In genomic region chr12:54173066-54173726, GRCh38 we compare ENCODE assay signal across 8 cellular contexts. TPM values are rescaled to one million over a fixed set of nuclear protein-coding genes. Genes with fewer than 3 reads are reported as not detected.
DNase-seq lines count a peak whose midpoint lies in the region; ATAC-seq and TF ChIP-seq lines count a peak whose summit lies in the region.

No MANE protein-coding gene starts in this region.

- H3K27ac ChIP-seq in ectodermal cell (ENCODE audit: insufficient read depth, low read depth, low read length, poor library complexity, severe bottlenecking) (no peak overlapping the region), mesodermal cell (ENCODE audit: low read depth, low read length, severe bottlenecking) (no peak overlapping the region), transverse colon (no peak overlapping the region)

- peaks cover 68% of the 10 kb centered on the region for H3K27me3 ChIP-seq in ectodermal cell (ENCODE audit: control insufficient read depth, insufficient read depth, low read length, poor library complexity, severe bottlenecking)
- H3K27me3 ChIP-seq in transverse colon, result peaks cover 64% of the 10 kb centered on the region

- H3K4me3 ChIP-seq in ectodermal cell (ENCODE audit: insufficient read depth, low read depth, low read length) (peak overlapping the region; percentile 30), mesodermal cell (ENCODE audit: extremely low read depth, insufficient read depth, low read length, poor library complexity, severe bottlenecking) (peak overlapping the region; percentile 21), transverse colon (peak overlapping the region; percentile 2 to 44 (median 22))

- in situ Hi-C loops in KBM-7 (cut with MboI; ENCODE audit: low pct_unique_long_range_greater_than_20kb, low sequenced_read_pairs) (no loop called here), transverse colon (cut with MboI; ENCODE audit: low pct_ligation_motif_present in 1 of 4, low pct_unique_long_range_greater_than_20kb in 1 of 4, low sequenced_read_pairs in 3 of 4) (no loop called here)

- peak; percentile 13 for DNase-seq in CD1c-positive myeloid dendritic cell (ENCODE audit: extremely low spot score)
- DNase-seq in KBM-7, result peak; percentile 18
- DNase-seq in T-helper 2 cell, result peak in 4 of 5 experiments; percentile 6 to 32 (median 9)
- DNase-seq in transverse colon, result peak; percentile 38
- DNase-seq in OCI-M2 (lab: John Stamatoyannopoulos, UW; ENCODE audit: unreplicated experiment), result no peak

- TF ChIP-seq CTCF in transverse colon (IDR thresholded peaks at IDR 0.05), result no peak

- H3K4me1 ChIP-seq in ectodermal cell (ENCODE audit: control insufficient read depth, insufficient read depth, low read length) (peaks cover 12% of the 10 kb centered on the region), mesodermal cell (ENCODE audit: control insufficient read depth, insufficient read depth, low read length, poor library complexity, severe bottlenecking) (peaks cover 6% of the 10 kb centered on the region), transverse colon (peaks cover 12 to 15% (median 14%) of the 10 kb centered on the region in 4 donors)

- H3K36me3 ChIP-seq in ectodermal cell (ENCODE audit: control insufficient read depth, insufficient read depth, low read length) (no peaks in the 10 kb centered on the region), mesodermal cell (ENCODE audit: control insufficient read depth, insufficient read depth, low read length) (no peaks in the 10 kb centered on the region), transverse colon (no peaks in the 10 kb centered on the region)

- H3K9me3 ChIP-seq in ectodermal cell (ENCODE audit: control insufficient read depth, low read length) (no peaks in the 10 kb centered on the region), mesodermal cell (ENCODE audit: control insufficient read depth, low read length) (no peaks in the 10 kb centered on the region), transverse colon (no peaks in the 10 kb centered on the region)

- no peak for ATAC-seq in GM21360 (IDR thresholded peaks at IDR 0.05; ENCODE audit: unreplicated experiment)

- TF ChIP-seq EP300 in transverse colon (IDR thresholded peaks at IDR 0.05; ENCODE audit: low read depth), result no peak

- WGBS in ectodermal cell, 2 experiments, result 2 to 3% methylated on average over 60 of the region's 60 CpGs
- WGBS in mesodermal cell (ENCODE audit: insufficient coverage in 2 of 2), 2 experiments, result 3% methylated on average over 33 to 37 of the region's 60 CpGs
- 3 to 15% methylated on average over 6 to 59 of the region's 60 CpGs for WGBS in transverse colon (ENCODE audit: low coverage in 1 of 2), 2 donors

- intact Hi-C loops in transverse colon (cut with DNase I; ENCODE audit: low total_unique reads), result no loop called here

- no peak for TF ChIP-seq POLR2A in transverse colon (IDR thresholded peaks at IDR 0.05)

RNA-seq across cellular contexts. Expression of gene SMUG1, which starts 15.6 kb away (rescaled TPM):
- 26.8 TPM for polyA plus RNA-seq in ectodermal cell (2013, experiment 1 of 4)
- 29.3 TPM for polyA plus RNA-seq in ectodermal cell (2013, experiment 2 of 4)
- polyA plus RNA-seq in ectodermal cell (2013, experiment 3 of 4), result 25.5 TPM
- polyA plus RNA-seq in ectodermal cell (2013, experiment 4 of 4), result 26.2 TPM
- 21.6 TPM for polyA plus RNA-seq in mesodermal cell (2013, experiment 1 of 2)
- polyA plus RNA-seq in mesodermal cell (2013, experiment 2 of 2), result 18.4 TPM
- 10 to 100 TPM; 46.0 to 91.3 (median 50.1) TPM for total RNA-seq in transverse colon
